ENCODE assay signal across 8 cellular contexts in genomic region chr6:149834513-149835481, GRCh38. TPM values are rescaled to one million over a fixed set of nuclear protein-coding genes. Genes with fewer than 3 reads are reported as not detected.
A peak's percentile ranks its signal among the peaks of the same experiment; 100 is the strongest.
DNase-seq lines count a peak whose midpoint lies in the region; ATAC-seq, FAIRE-seq and TF ChIP-seq lines count a peak whose summit lies in the region.

No MANE protein-coding gene starts in this region.

- no peaks in the 10 kb centered on the region for H3K9me3 ChIP-seq in A549

- no peaks in the 10 kb centered on the region for H3K36me3 Mint-ChIP-seq in activated CD8-positive, alpha-beta T cell treated with anti-CD3 and anti-CD28 coated beads for 36 hours (ENCODE audit: low read depth)
- H3K36me3 Mint-ChIP-seq in mesothelial cell of epicardium, result peaks cover 13% of the 10 kb centered on the region

- TF ChIP-seq CTCF in A549 (IDR thresholded peaks at IDR 0.05) (peak; percentile 82), mesothelial cell of epicardium (IDR thresholded peaks at IDR 0.05; ENCODE audit: unreplicated experiment) (peak; percentile 97)
- peak; percentile 91 for TF ChIP-seq CTCF in activated CD8-positive, alpha-beta T cell treated with anti-CD3 and anti-CD28 coated beads for 36 hours (IDR thresholded peaks at IDR 0.05)

- peaks cover 2% of the 10 kb centered on the region for H3K27me3 Mint-ChIP-seq in activated CD8-positive, alpha-beta T cell treated with anti-CD3 and anti-CD28 coated beads for 36 hours
- no peaks in the 10 kb centered on the region for H3K27me3 Mint-ChIP-seq in mesothelial cell of epicardium (ENCODE audit: low read depth)

- 40% methylated on average over 5 of the region's 5 CpGs for WGBS in A549 (ENCODE audit: missing lambda C conversion rate)

- H3K4me2 ChIP-seq in A549, result no peak overlapping the region

- FAIRE-seq in A549 (lab: Jason Lieb, UNC), result no peak
- FAIRE-seq in GM12892 (lab: Jason Lieb, UNC), result peak; percentile 70

- TF ChIP-seq POLR2A in A549 (IDR thresholded peaks at IDR 0.05; ENCODE audit: low read length), result no peak
- no peak for TF ChIP-seq POLR2A in GM12892 (IDR thresholded peaks at IDR 0.05; ENCODE audit: low read depth, low read length)

- H3K4me3 ChIP-seq in A549, result no peak overlapping the region

- DNase-seq in A549 (ENCODE audit: low read depth in 1 of 2, low spot score in 1 of 2), result peak; percentile 27 to 52
- no peak for DNase-seq in GM12892 (ENCODE audit: insufficient read length)
- peak; percentile 67 for DNase-seq in NCI-H69 (lab: John Stamatoyannopoulos, UW)
- peak; percentile 82 for DNase-seq in activated CD8-positive, alpha-beta T cell treated with anti-CD3 and anti-CD28 coated beads for 36 hours
- peak; percentile 65 for DNase-seq in effector CD8-positive, alpha-beta T cell (lab: John Stamatoyannopoulos, UW)
- peak in 1 of 2 experiments; percentile 85 for DNase-seq in mesothelial cell of epicardium (ENCODE audit: low spot score in 2 of 2, unreplicated experiment in 2 of 2)
- DNase-seq in stimulated activated CD8-positive, alpha-beta memory T cell treated with anti-CD3 and anti-CD28 coated beads, Interleukin-4, amount 100 ng/mL, for 48 hours, result peak; percentile 86

- TF ChIP-seq RAD21 in A549 (conservative IDR thresholded peaks at IDR 0.05 in 1 of 2, IDR thresholded peaks at IDR 0.05 in 1 of 2), result peak; percentile 84 to 85

- H3K4me1 Mint-ChIP-seq in activated CD8-positive, alpha-beta T cell treated with anti-CD3 and anti-CD28 coated beads for 36 hours (ENCODE audit: low read depth), result no peaks in the 10 kb centered on the region
- H3K4me1 Mint-ChIP-seq in mesothelial cell of epicardium, result no peaks in the 10 kb centered on the region

- H3K27ac ChIP-seq in A549, result no peak overlapping the region

- CTCF ChIA-PET in A549 (lab: Yijun Ruan, JAX), result interaction anchor here (0.7 to 4.8 kb wide), 29 partner anchors 9 to 95 kb away, joined by 3 to 51 read pairs (median 4); partner anchors contain the start of genes LRP11 and RAET1E
- CTCF ChIA-PET in activated CD8-positive, alpha-beta T cell treated with anti-CD3 and anti-CD28 coated beads for 36 hours (lab: Charles Lee), result interaction anchor here (0.7 to 2.5 kb wide), 19 partner anchors 8 to 182 kb away, joined by 3 to 16 read pairs (median 4); no protein-coding TSS in a partner anchor

- no peak overlapping the region for H3K27ac Mint-ChIP-seq in activated CD8-positive, alpha-beta T cell treated with anti-CD3 and anti-CD28 coated beads for 36 hours
- H3K27ac Mint-ChIP-seq in mesothelial cell of epicardium, result no peak overlapping the region

- POLR2A ChIA-PET in A549 (lab: Yijun Ruan, JAX), result no interaction called here
- POLR2A ChIA-PET in activated CD8-positive, alpha-beta T cell treated with anti-CD3 and anti-CD28 coated beads for 36 hours (lab: Charles Lee), result no interaction called here

- H3K9me3 Mint-ChIP-seq in activated CD8-positive, alpha-beta T cell treated with anti-CD3 and anti-CD28 coated beads for 36 hours, result no peaks in the 10 kb centered on the region
- no peaks in the 10 kb centered on the region for H3K9me3 Mint-ChIP-seq in mesothelial cell of epicardium

- H3K4me1 ChIP-seq in A549, result peaks cover 11% of the 10 kb centered on the region

- ATAC-seq in A549 (peak in 1 of 2 experiments; percentile 71; a peak in 3 of 6 replicates), GM19324 (IDR thresholded peaks at IDR 0.05; ENCODE audit: low FRiP score, unreplicated experiment) (no peak)
- peak; percentile 76 for ATAC-seq in activated CD8-positive, alpha-beta T cell treated with anti-CD3 and anti-CD28 coated beads for 36 hours

- TF ChIP-seq EP300 in A549 (IDR thresholded peaks at IDR 0.05), result no peak

- intact Hi-C loops in activated CD8-positive, alpha-beta T cell treated with anti-CD3 and anti-CD28 coated beads for 36 hours (cut with micrococcal nuclease), result loop anchor here (2.0 to 5.0 kb wide), 2 partner anchors 92 to 183 kb away; no protein-coding TSS in a partner anchor

- H3K4me3 Mint-ChIP-seq in activated CD8-positive, alpha-beta T cell treated with anti-CD3 and anti-CD28 coated beads for 36 hours, result no peak overlapping the region
- H3K4me3 Mint-ChIP-seq in mesothelial cell of epicardium, result no peak overlapping the region

TF ChIP-seq in A549, 52 proteins besides CTCF, POLR2A, EP300 and RAD21:
- peak; percentile 84 for TF ChIP-seq SMC3 (IDR thresholded peaks at IDR 0.05)
- TF ChIP-seq FOSL2 (IDR thresholded peaks at IDR 0.05), result no peak
- peak; percentile 67; the same call in 1 of the 2 replicates for TF ChIP-seq FOSL2 (CRISPR knock-in tag; IDR thresholded peaks at IDR 0.05)
- no peak for TF ChIP-seq HES2 (IDR thresholded peaks at IDR 0.05)

RNA-seq across cellular contexts. Expression of gene LRP11, which starts 29.4 kb away (rescaled TPM):
- polyA plus RNA-seq in A549 (2011; rRNA removed) (57.7 and 59.2 TPM in 2 replicates), A549 (2017; fragmentation: RNase III; extraction: RNeasy Plus Mini Kit Qiagen cat#74134 plus additional on column Dnase treatment) (37.4 to 53.8 TPM (median 48.9 TPM) in 3 replicates)
- 21.1 and 28.5 TPM in 2 replicates for polyA plus RNA-seq in A549 (2012; cell fraction: cytosol; rRNA removed)
- polyA plus RNA-seq in A549 (2012; cell fraction: nucleus; rRNA removed), result 18.2 and 23.9 TPM in 2 replicates
- polyA minus RNA-seq in A549 (2011; rRNA and poly(A)+ RNA removed), result 78.1 and 98.4 TPM in 2 replicates
- not detected for polyA plus RNA-seq in GM12892 (2012; ENCODE audit: missing spikeins)
- 1 to 10 TPM; 1.9 TPM for total RNA-seq in activated CD8-positive, alpha-beta T cell treated with anti-CD3 and anti-CD28 coated beads for 36 hours
- total RNA-seq in mesothelial cell of epicardium, result 17.2 to 17.9 TPM (median 17.8 TPM) in 3 replicates
